1 cellular context compared by ENCODE assay signal in the genomic region with DNA sequence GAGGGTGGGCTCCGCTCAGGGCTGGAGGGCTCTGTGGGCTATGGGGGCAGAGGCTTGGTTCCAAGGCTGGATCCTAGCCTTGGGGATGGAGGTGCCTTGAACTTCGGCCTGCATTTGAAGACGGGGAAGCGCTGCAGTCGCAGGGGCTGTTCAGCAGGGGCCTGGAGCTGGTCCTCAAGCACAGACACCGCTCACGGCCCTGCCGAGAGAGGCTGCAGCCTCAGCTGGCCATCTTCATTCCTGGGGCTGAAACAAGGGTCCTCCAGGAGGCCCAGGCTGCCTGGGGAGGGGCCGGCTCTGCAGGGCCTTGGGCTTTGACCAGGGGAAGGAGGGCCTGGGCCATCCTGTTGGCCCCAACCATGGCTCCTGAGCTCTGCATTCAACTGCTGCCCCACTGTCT.
TF ChIP-seq lines count a peak whose summit lies in the region.

No MANE protein-coding gene starts in this region.

TF ChIP-seq in GM23338, 12 proteins besides CTCF, POLR2A, EP300 and RAD21 (continued from another document):
- TF ChIP-seq, protein P1, sequence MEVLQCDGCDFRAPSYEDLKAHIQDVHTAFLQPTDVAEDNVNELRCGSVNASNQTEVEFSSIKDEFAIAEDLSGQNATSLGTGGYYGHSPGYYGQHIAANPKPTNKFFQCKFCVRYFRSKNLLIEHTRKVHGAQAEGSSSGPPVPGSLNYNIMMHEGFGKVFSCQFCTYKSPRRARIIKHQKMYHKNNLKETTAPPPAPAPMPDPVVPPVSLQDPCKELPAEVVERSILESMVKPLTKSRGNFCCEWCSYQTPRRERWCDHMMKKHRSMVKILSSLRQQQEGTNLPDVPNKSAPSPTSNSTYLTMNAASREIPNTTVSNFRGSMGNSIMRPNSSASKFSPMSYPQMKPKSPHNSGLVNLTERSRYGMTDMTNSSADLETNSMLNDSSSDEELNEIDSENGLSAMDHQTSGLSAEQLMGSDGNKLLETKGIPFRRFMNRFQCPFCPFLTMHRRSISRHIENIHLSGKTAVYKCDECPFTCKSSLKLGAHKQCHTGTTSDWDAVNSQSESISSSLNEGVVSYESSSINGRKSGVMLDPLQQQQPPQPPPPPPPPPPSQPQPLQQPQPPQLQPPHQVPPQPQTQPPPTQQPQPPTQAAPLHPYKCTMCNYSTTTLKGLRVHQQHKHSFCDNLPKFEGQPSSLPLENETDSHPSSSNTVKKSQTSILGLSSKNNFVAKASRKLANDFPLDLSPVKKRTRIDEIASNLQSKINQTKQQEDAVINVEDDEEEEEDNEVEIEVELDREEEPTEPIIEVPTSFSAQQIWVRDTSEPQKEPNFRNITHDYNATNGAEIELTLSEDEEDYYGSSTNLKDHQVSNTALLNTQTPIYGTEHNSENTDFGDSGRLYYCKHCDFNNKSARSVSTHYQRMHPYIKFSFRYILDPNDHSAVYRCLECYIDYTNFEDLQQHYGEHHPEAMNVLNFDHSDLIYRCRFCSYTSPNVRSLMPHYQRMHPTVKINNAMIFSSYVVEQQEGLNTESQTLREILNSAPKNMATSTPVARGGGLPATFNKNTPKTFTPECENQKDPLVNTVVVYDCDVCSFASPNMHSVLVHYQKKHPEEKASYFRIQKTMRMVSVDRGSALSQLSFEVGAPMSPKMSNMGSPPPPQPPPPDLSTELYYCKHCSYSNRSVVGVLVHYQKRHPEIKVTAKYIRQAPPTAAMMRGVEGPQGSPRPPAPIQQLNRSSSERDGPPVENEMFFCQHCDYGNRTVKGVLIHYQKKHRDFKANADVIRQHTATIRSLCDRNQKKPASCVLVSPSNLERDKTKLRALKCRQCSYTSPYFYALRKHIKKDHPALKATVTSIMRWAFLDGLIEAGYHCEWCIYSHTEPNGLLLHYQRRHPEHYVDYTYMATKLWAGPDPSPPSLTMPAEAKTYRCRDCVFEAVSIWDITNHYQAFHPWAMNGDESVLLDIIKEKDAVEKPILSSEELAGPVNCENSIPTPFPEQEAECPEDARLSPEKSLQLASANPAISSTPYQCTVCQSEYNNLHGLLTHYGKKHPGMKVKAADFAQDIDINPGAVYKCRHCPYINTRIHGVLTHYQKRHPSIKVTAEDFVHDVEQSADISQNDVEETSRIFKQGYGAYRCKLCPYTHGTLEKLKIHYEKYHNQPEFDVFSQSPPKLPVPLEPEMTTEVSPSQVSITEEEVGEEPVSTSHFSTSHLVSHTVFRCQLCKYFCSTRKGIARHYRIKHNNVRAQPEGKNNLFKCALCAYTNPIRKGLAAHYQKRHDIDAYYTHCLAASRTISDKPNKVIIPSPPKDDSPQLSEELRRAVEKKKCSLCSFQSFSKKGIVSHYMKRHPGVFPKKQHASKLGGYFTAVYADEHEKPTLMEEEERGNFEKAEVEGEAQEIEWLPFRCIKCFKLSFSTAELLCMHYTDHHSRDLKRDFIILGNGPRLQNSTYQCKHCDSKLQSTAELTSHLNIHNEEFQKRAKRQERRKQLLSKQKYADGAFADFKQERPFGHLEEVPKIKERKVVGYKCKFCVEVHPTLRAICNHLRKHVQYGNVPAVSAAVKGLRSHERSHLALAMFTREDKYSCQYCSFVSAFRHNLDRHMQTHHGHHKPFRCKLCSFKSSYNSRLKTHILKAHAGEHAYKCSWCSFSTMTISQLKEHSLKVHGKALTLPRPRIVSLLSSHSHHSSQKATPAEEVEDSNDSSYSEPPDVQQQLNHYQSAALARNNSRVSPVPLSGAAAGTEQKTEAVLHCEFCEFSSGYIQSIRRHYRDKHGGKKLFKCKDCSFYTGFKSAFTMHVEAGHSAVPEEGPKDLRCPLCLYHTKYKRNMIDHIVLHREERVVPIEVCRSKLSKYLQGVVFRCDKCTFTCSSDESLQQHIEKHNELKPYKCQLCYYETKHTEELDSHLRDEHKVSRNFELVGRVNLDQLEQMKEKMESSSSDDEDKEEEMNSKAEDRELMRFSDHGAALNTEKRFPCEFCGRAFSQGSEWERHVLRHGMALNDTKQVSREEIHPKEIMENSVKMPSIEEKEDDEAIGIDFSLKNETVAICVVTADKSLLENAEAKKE (CRISPR knock-in tag; IDR thresholded peaks at IDR 0.05), result no peak
- TF ChIP-seq, protein P2, sequence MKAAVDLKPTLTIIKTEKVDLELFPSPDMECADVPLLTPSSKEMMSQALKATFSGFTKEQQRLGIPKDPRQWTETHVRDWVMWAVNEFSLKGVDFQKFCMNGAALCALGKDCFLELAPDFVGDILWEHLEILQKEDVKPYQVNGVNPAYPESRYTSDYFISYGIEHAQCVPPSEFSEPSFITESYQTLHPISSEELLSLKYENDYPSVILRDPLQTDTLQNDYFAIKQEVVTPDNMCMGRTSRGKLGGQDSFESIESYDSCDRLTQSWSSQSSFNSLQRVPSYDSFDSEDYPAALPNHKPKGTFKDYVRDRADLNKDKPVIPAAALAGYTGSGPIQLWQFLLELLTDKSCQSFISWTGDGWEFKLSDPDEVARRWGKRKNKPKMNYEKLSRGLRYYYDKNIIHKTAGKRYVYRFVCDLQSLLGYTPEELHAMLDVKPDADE (IDR thresholded peaks at IDR 0.05), result no peak
- TF ChIP-seq POLR2AphosphoS5 (IDR thresholded peaks at IDR 0.05; ENCODE audit: low read depth) (no peak), JUNB (IDR thresholded peaks at IDR 0.05; ENCODE audit: unreplicated experiment) (no peak)
TF ChIP-seq in GM23338: peak in this region for 0.
